ENCODE assay signal across 8 cellular contexts in genomic region chr7:158811461-158811860, GRCh38. TPM values are rescaled to one million over a fixed set of nuclear protein-coding genes. Genes with fewer than 3 reads are reported as not detected.
DNase-seq lines count a peak whose midpoint lies in the region; ATAC-seq and TF ChIP-seq lines count a peak whose summit lies in the region.

No MANE protein-coding gene starts in this region.

- H3K18ac ChIP-seq in trophoblast cell (ENCODE audit: low read length) = peak overlapping the region; percentile 40

- POLR2A ChIA-PET in T-cell (lab: Charles Lee) = interaction anchor here (0.6 to 7.1 kb wide), 4 partner anchors 12 to 130 kb away, joined by 3 to 124 read pairs (median 4); no protein-coding TSS in a partner anchor

- peak overlapping the region; percentile 16 for H4K91ac ChIP-seq in trophoblast cell (ENCODE audit: low read depth, low read length)

- no peaks in the 10 kb centered on the region for H3K27me3 ChIP-seq in trophoblast cell (ENCODE audit: insufficient read depth, low read length)

- H3K4me3 Mint-ChIP-seq in T-cell = peak overlapping the region; percentile 63 to 88 (median 66)

- H3K27ac Mint-ChIP-seq in T-cell = peak overlapping the region; percentile 93 to 97

- no peak overlapping the region for H2AK5ac ChIP-seq in trophoblast cell (ENCODE audit: low read length)

- H3K23ac ChIP-seq in trophoblast cell (ENCODE audit: low read length) = no peak overlapping the region

- no peak overlapping the region for H2AFZ ChIP-seq in trophoblast cell (ENCODE audit: insufficient read depth, low read length, poor library complexity)

- DNase-seq in AG08396 (ENCODE audit: low spot score) = peak; percentile 43
- DNase-seq in T-cell = peak in 4 of 34 experiments; percentile 25 to 50 (median 32)
- DNase-seq in coronary artery (ENCODE audit: low spot score) = no peak
- DNase-seq in trophoblast cell = peak; percentile 76 to 81
- no peak for DNase-seq in NCI-H2107 (lab: John Stamatoyannopoulos, UW)
- no peak for DNase-seq in NCI-H187 treated with DMSO at 0.1 percent for 48 hours (lab: John Stamatoyannopoulos, UW)
- no peak for DNase-seq in NCI-H1694 (lab: John Stamatoyannopoulos, UW)

- H2BK5ac ChIP-seq in trophoblast cell (ENCODE audit: low read depth, low read length, poor library complexity) = no peak overlapping the region

- H3K4me2 ChIP-seq in trophoblast cell (ENCODE audit: low read length) = no peak overlapping the region

- no peak overlapping the region for H4K8ac ChIP-seq in trophoblast cell (ENCODE audit: low read depth, low read length)

- H2BK12ac ChIP-seq in trophoblast cell (ENCODE audit: low read length) = peak overlapping the region; percentile 9

- H3K9me3 Mint-ChIP-seq in T-cell = no peaks in the 10 kb centered on the region

- peak overlapping the region; percentile 21 for H3K4ac ChIP-seq in trophoblast cell (ENCODE audit: low read depth, low read length)

- peak overlapping the region; percentile 72 to 98 for H3K27ac ChIP-seq in coronary artery
- peak overlapping the region; percentile 55 for H3K27ac ChIP-seq in trophoblast cell (ENCODE audit: low read depth, low read length)

- TF ChIP-seq CTCF in coronary artery (IDR thresholded peaks at IDR 0.05) = no peak

- H3K4me1 ChIP-seq in trophoblast cell (ENCODE audit: control insufficient read depth in 1 of 2, insufficient read depth in 2 of 2, low read length in 2 of 2) = peaks cover 27 to 34% of the 10 kb centered on the region in 2 experiments

- no peak overlapping the region for H2BK120ac ChIP-seq in trophoblast cell (ENCODE audit: insufficient read depth, low read length, poor library complexity)

- peaks cover 76 to 88% (median 85%) of the 10 kb centered on the region in 3 donors for H3K4me1 Mint-ChIP-seq in T-cell

- peak in 1 of 4 experiments; percentile 30 for ATAC-seq in T-cell (replicated peaks in 1 of 4)
- no peak for ATAC-seq in HG02798 (IDR thresholded peaks at IDR 0.05; ENCODE audit: poor library complexity, unreplicated experiment)

- H3K9ac ChIP-seq in trophoblast cell (ENCODE audit: low read length) = no peak overlapping the region

- CTCF ChIA-PET in T-cell (lab: Charles Lee) = interaction anchor here (0.7 to 1.3 kb wide), 4 partner anchors 9 to 17 kb away, joined by 3 to 4 read pairs (median 4); partner anchors contain the start of gene ESYT2 (in 1 of the 2)

- no peaks in the 10 kb centered on the region for H3K9me3 ChIP-seq in trophoblast cell (ENCODE audit: insufficient read depth, low read depth, low read length)

- H4K12ac ChIP-seq in trophoblast cell (ENCODE audit: low read depth, low read length) = no peak overlapping the region

- peaks cover 3 to 4% of the 10 kb centered on the region in 2 experiments for H3K36me3 ChIP-seq in trophoblast cell (ENCODE audit: control insufficient read depth in 1 of 2, insufficient read depth in 2 of 2, low read length in 2 of 2)

- peaks cover 23% of the 10 kb centered on the region for H3K79me1 ChIP-seq in trophoblast cell (ENCODE audit: low read length)

- H3K4me3 ChIP-seq in coronary artery (no peak overlapping the region), trophoblast cell (ENCODE audit: low read depth, low read length) (no peak overlapping the region)

- H3K79me2 ChIP-seq in trophoblast cell (ENCODE audit: control insufficient read depth, insufficient read depth, low read length, poor library complexity) = peaks cover 19% of the 10 kb centered on the region

- peaks cover 46% of the 10 kb centered on the region for H3K36me3 Mint-ChIP-seq in T-cell

- H3K14ac ChIP-seq in trophoblast cell (ENCODE audit: low read length) = peak overlapping the region; percentile 12

- no CpG with 5 or more reads among the region's 8 CpGs for WGBS in trophoblast cell (ENCODE audit: extremely low coverage, insufficient coverage, insufficient read length)

- no peaks in the 10 kb centered on the region for H3K27me3 Mint-ChIP-seq in T-cell

RNA-seq across cellular contexts. Expression of gene ESYT2, which starts 17.8 kb away (rescaled TPM):
- total RNA-seq in T-cell = 100 to 1,000 TPM in 4 of 5 donors, 10 to 100 TPM in 1; 99.0 to 122 (median 116) TPM
- polyA plus RNA-seq in trophoblast cell (2013) = 58.7 and 59.5 TPM in 2 replicates

RNA-seq across cellular contexts. Expression of gene DYNC2I1, which starts 44.9 kb away (rescaled TPM):
- 10 to 100 TPM; 12.7 to 20.6 (median 15.1) TPM for total RNA-seq in T-cell
- 7.6 and 7.8 TPM in 2 replicates for polyA plus RNA-seq in trophoblast cell (2013)

Comparison
In these comparisons a context has a peak if more than half of its experiments do, and no peak if none do; other contexts are left out.
1. DNase-seq: peak in AG08396 (single experiment) and trophoblast cell (2 of 2); none in coronary artery (single experiment), NCI-H2107 (single experiment), NCI-H187 treated with DMSO at 0.1 percent for 48 hours (single experiment) and NCI-H1694 (single experiment).